ENCODE assay signal across 8 cellular contexts in genomic region chr4:109559625-109559982, GRCh38. TPM values are rescaled to one million over a fixed set of nuclear protein-coding genes. Genes with fewer than 3 reads are reported as not detected.
DNase-seq lines count a peak whose midpoint lies in the region; ATAC-seq lines count a peak whose summit lies in the region.

No MANE protein-coding gene starts in this region.

- peak overlapping the region; percentile 77 for H3K4me3 ChIP-seq in skeletal muscle cell (ENCODE audit: low read depth, low read length)

- intact Hi-C loops in left ventricle myocardium superior (cut with micrococcal nuclease): no loop called here

- ATAC-seq in GM18511 (IDR thresholded peaks at IDR 0.05; ENCODE audit: unreplicated experiment) (peak; percentile 32), HG02571 (IDR thresholded peaks at IDR 0.05; ENCODE audit: unreplicated experiment) (peak; percentile 21), left ventricle myocardium superior (peak; percentile 41)

- DNase-seq in NCI-H2196 treated with DMSO at 0.1 percent for 48 hours (lab: John Stamatoyannopoulos, UW; ENCODE audit: unreplicated experiment) (peak; percentile 42), left ventricle myocardium superior (peak; percentile 37), skeletal muscle cell (ENCODE audit: low read depth) (no peak), kidney tubule cell (ENCODE audit: low spot score) (no peak), SK-N-DZ (ENCODE audit: low spot score) (no peak)
- DNase-seq in activated naive CD4-positive, alpha-beta T cell (lab: John Stamatoyannopoulos, UW): peak; percentile 23 to 49 (median 32)

RNA-seq across cellular contexts. Expression of gene MCUB, which starts 0.4 kb away (rescaled TPM):
- total RNA-seq in left ventricle myocardium superior: 3.5 TPM
- polyA plus RNA-seq in SK-N-DZ (2014; cell fraction: cytosol; rRNA removed): 14.1 and 35.6 TPM in 2 replicates
- 23.6 and 39.3 TPM in 2 replicates for polyA plus RNA-seq in SK-N-DZ (2014; cell fraction: nucleus; rRNA removed)

Comparison
In these comparisons a context has a peak if more than half of its experiments do, and no peak if none do; other contexts are left out.
1. DNase-seq: peak in NCI-H2196 treated with DMSO at 0.1 percent for 48 hours (single experiment), activated naive CD4-positive, alpha-beta T cell (4 of 4) and left ventricle myocardium superior (single experiment); none in skeletal muscle cell (single experiment), kidney tubule cell (single experiment) and SK-N-DZ (single experiment).
2. Peak in every context shown above with its lines, with median percentiles within 50 percentile points of each other: ATAC-seq.